7 cellular contexts compared by ENCODE assay signal in the genomic region with DNA sequence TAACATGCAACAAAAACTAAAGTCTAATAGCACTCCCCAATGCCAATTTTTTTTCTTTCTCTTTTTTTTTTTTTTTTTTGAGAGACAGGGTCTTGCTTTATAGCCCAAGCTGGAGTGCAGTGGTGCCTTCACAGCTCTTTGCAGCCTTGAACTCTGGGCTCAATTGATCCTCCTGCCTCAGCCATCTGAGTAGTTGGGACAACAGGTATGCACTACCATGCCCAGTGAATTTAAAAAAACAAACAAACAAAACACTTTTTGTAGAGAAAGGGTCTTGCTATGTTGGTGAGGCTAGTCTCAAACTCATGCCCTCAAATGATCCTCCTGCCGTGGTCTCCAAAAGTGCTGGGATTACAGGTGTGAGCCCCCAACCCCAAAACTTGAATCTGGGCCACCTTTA.
"Had no signal": no experiment of that assay in that cellular context is flagged by ENCODE, and none has a peak within 500 bp of the region (broad histone marks: within the 10 kb centered on the region; RNA-seq: fewer than 3 reads in every experiment).

No MANE protein-coding gene starts in this region.

- DNase-seq: GDM1, GF-D8 had no signal

- FAIRE-seq: G401.6, GM12878, GM12892, GM18507, GM19239 had no signal

- H3K4me3 ChIP-seq: GM12878 had no signal

- ATAC-seq: GM12878 had no signal
